In genomic region chr15:40676290-40676689, GRCh38 we compare ENCODE assay signal across 7 cellular contexts. TPM values are rescaled to one million over a fixed set of nuclear protein-coding genes. Genes with fewer than 3 reads are reported as not detected.
A peak's percentile ranks its signal among the peaks of the same experiment; 100 is the strongest.
DNase-seq lines count a peak whose midpoint lies in the region; ATAC-seq, FAIRE-seq and TF ChIP-seq lines count a peak whose summit lies in the region.
"Not testable (repeated sequence)": the region's sequence is repeated elsewhere in the genome, so short reads cannot be mapped to it uniquely, and the experiment has no call there.

No MANE protein-coding gene starts in this region.

- not testable (repeated sequence) for H3K9me3 ChIP-seq in DND-41 (ENCODE audit: insufficient read depth, low read length, severe bottlenecking); K562 (replicated peaks; ENCODE audit: control insufficient read depth, insufficient read depth, low read depth, low read length); HepG2 (ENCODE audit: low read length); neural progenitor cell (ENCODE audit: low read depth); testis

- H3K27me3 Mint-ChIP-seq in WTC11 (ENCODE audit: low read depth); activated CD8-positive, alpha-beta T cell treated with anti-CD3 and anti-CD28 coated beads for 36 hours; neural progenitor cell (ENCODE audit: insufficient read depth, low read depth): not testable (repeated sequence)

- not testable (repeated sequence) for ATAC-seq in DND-41 (ENCODE audit: insufficient read depth, low read depth); WTC11; activated CD8-positive, alpha-beta T cell treated with anti-CD3 and anti-CD28 coated beads for 36 hours; K562; HepG2

- H3K27me3 ChIP-seq in DND-41 (ENCODE audit: insufficient read depth, low read length, poor library complexity); K562 (ENCODE audit: control insufficient read depth in 2 of 2, insufficient read depth in 2 of 2, low read length in 2 of 2); HepG2 (ENCODE audit: control insufficient read depth in 1 of 2, insufficient read depth in 2 of 2, low read length in 2 of 2); neural progenitor cell; testis: not testable (repeated sequence)

- H3K4me1 Mint-ChIP-seq in WTC11; activated CD8-positive, alpha-beta T cell treated with anti-CD3 and anti-CD28 coated beads for 36 hours (ENCODE audit: low read depth); neural progenitor cell: not testable (repeated sequence)

- peaks cover 15% of the 10 kb centered on the region for H3K9me3 Mint-ChIP-seq in WTC11
- H3K9me3 Mint-ChIP-seq in activated CD8-positive, alpha-beta T cell treated with anti-CD3 and anti-CD28 coated beads for 36 hours; neural progenitor cell: not testable (repeated sequence)

- H3F3A ChIP-seq in neural progenitor cell (ENCODE audit: low read depth) = not testable (repeated sequence)

- in situ Hi-C loops in K562 (cut with MboI) = loop anchor here (10.0 kb wide), 1 partner anchor 219 kb away; the partner anchor contains the start of gene VPS18
- in situ Hi-C loops in HepG2 (cut with HindIII; ENCODE audit: extremely low pct_ligation_motif_present, low pct_unique_long_range_greater_than_20kb) = not testable (repeated sequence)

- not testable (repeated sequence) for H3K9ac ChIP-seq in DND-41 (ENCODE audit: low read depth, low read length); K562 (ENCODE audit: insufficient read depth in 1 of 2, low read depth in 2 of 2, low read length in 2 of 2); HepG2 (ENCODE audit: insufficient read depth, low read depth, low read length); neural progenitor cell

- WGBS in K562 (ENCODE audit: insufficient coverage, low coverage, missing lambda C conversion rate) = 60% methylated on average over 4 of the region's 6 CpGs
- WGBS in HepG2 (ENCODE audit: low lambda C conversion rate) = 79% methylated on average over 6 of the region's 6 CpGs
- WGBS in testis, 2 donors = 71 to 79% methylated on average over 6 of the region's 6 CpGs

- CTCF ChIA-PET in WTC11 (lab: Charles Lee) = interaction anchor here (1.2 kb wide), 1 partner anchor 18 kb away, joined by 3 read pairs; no protein-coding TSS in a partner anchor
- CTCF ChIA-PET in activated CD8-positive, alpha-beta T cell treated with anti-CD3 and anti-CD28 coated beads for 36 hours (lab: Charles Lee) = interaction anchor here (1.1 to 1.2 kb wide), 2 partner anchors 24 to 33 kb away, joined by 3 to 4 read pairs; no protein-coding TSS in a partner anchor
- CTCF ChIA-PET in K562 (lab: Yijun Ruan, JAX; ENCODE audit: low intra/inter-chr PET ratio); HepG2 (lab: Yijun Ruan, JAX; ENCODE audit: low intra/inter-chr PET ratio, low total read pairs): not testable (repeated sequence)

- not testable (repeated sequence) for TF ChIP-seq RAD21 in K562 (CRISPR knock-in tag; conservative IDR thresholded peaks at IDR 0.05 in 1 of 2, IDR thresholded peaks at IDR 0.05 in 1 of 2); HepG2 (CRISPR knock-in tag; IDR thresholded peaks at IDR 0.05)

- TF ChIP-seq EP300 in K562 (IDR thresholded peaks at IDR 0.05; ENCODE audit: low read length); HepG2 (IDR thresholded peaks at IDR 0.05; ENCODE audit: low read depth in 2 of 2, low read length in 2 of 2); HepG2 (CRISPR knock-in tag; IDR thresholded peaks at IDR 0.05; ENCODE audit: borderline replicate concordance): not testable (repeated sequence)

- POLR2A ChIA-PET in WTC11 (lab: Charles Lee); activated CD8-positive, alpha-beta T cell treated with anti-CD3 and anti-CD28 coated beads for 36 hours (lab: Charles Lee): not testable (repeated sequence)
- POLR2A ChIA-PET in K562 (lab: Yijun Ruan, JAX) (interaction anchor here (1.0 kb wide), 1 partner anchor 88 kb away, joined by 3 read pairs; the partner anchor contains the start of gene GCHFR), HepG2 (lab: Yijun Ruan, JAX) (interaction anchor here (1.4 kb wide), 1 partner anchor 18 kb away, joined by 4 read pairs; no protein-coding TSS in a partner anchor)

- not testable (repeated sequence) for H4K20me1 ChIP-seq in DND-41 (ENCODE audit: insufficient read depth, low read length); K562 (replicated peaks; ENCODE audit: control insufficient read depth, insufficient read depth, low read length); HepG2 (ENCODE audit: insufficient read depth, low read length); neural progenitor cell (ENCODE audit: low read depth)

- H3K4me2 ChIP-seq in DND-41 (ENCODE audit: insufficient read depth, low read length); K562 (ENCODE audit: insufficient read depth, low read length); HepG2 (ENCODE audit: low read depth, low read length); neural progenitor cell: not testable (repeated sequence)

- H3K27ac ChIP-seq in DND-41 (ENCODE audit: low read length); K562 (ENCODE audit: extremely low read depth, low read depth, low read length); HepG2 (ENCODE audit: extremely low read length, insufficient read depth, low read length); neural progenitor cell; testis: not testable (repeated sequence)

- BruUV-seq in K562 (replicated peaks; lab: Mats Ljungman, UMichigan); HepG2 (replicated peaks; lab: Mats Ljungman, UMichigan): not testable (repeated sequence)

- not testable (repeated sequence) for H3K79me2 ChIP-seq in DND-41 (ENCODE audit: insufficient read depth, low read length); K562 (ENCODE audit: control insufficient read depth, insufficient read depth, low read length); HepG2 (ENCODE audit: insufficient read depth, low read length); neural progenitor cell (ENCODE audit: low read depth)

- not testable (repeated sequence) for H3K9me1 ChIP-seq in K562 (ENCODE audit: control insufficient read depth, insufficient read depth, low read length)

- FAIRE-seq in K562 (lab: Jason Lieb, UNC); HepG2 (lab: Jason Lieb, UNC): not testable (repeated sequence)

- DNase-seq in DND-41 (peak; percentile 18), testis (peak; percentile 26)
- DNase-seq in WTC11 (ENCODE audit: low spot score); K562 (ENCODE audit: extremely low read depth in 1 of 4, low spot score in 3 of 4); HepG2 (ENCODE audit: low spot score); neural progenitor cell (ENCODE audit: low spot score): not testable (repeated sequence)
- DNase-seq in activated CD8-positive, alpha-beta T cell treated with anti-CD3 and anti-CD28 coated beads for 36 hours = peak; percentile 7

- not testable (repeated sequence) for H3K36me3 Mint-ChIP-seq in WTC11; activated CD8-positive, alpha-beta T cell treated with anti-CD3 and anti-CD28 coated beads for 36 hours (ENCODE audit: low read depth); neural progenitor cell

- not testable (repeated sequence) for H2AFZ ChIP-seq in DND-41 (ENCODE audit: low read depth, low read length); K562 (ENCODE audit: low read depth, low read length); HepG2 (ENCODE audit: low read length); neural progenitor cell (replicated peaks)

- not testable (repeated sequence) for H3K4me1 ChIP-seq in DND-41 (ENCODE audit: insufficient read depth, low read length); K562 (replicated peaks in 1 of 2; ENCODE audit: control insufficient read depth in 2 of 2, insufficient read depth in 2 of 2, low read length in 2 of 2); neural progenitor cell; testis
- H3K4me1 ChIP-seq in HepG2 (ENCODE audit: insufficient read depth, low read length) = peaks cover 32% of the 10 kb centered on the region

- H3K4me3 ChIP-seq in DND-41 (ENCODE audit: low read depth in 1 of 2, low read length in 2 of 2); K562; HepG2 (replicated peaks in 1 of 3; ENCODE audit: insufficient read depth in 1 of 3, low read depth in 2 of 3, low read length in 3 of 3); neural progenitor cell: not testable (repeated sequence)
- peak overlapping the region in 1 of 2 donors; percentile 13 for H3K4me3 ChIP-seq in testis

- not testable (repeated sequence) for H3K27ac Mint-ChIP-seq in WTC11; activated CD8-positive, alpha-beta T cell treated with anti-CD3 and anti-CD28 coated beads for 36 hours
- peak overlapping the region; percentile 48 for H3K27ac Mint-ChIP-seq in neural progenitor cell

- H3K36me3 ChIP-seq in DND-41 (ENCODE audit: insufficient read depth, low read length); K562 (ENCODE audit: control insufficient read depth, insufficient read depth, low read length); HepG2 (replicated peaks in 1 of 2; ENCODE audit: control insufficient read depth in 1 of 2, insufficient read depth in 2 of 2, low read length in 2 of 2); neural progenitor cell; testis (ENCODE audit: low read depth, missing control alignments): not testable (repeated sequence)

- peak; percentile 63 for TF ChIP-seq POLR2A in K562 (conservative IDR thresholded peaks at IDR 0.05)
- peak in 1 of 2 experiments; percentile 45; a peak in 1 of 4 replicates for TF ChIP-seq POLR2A in HepG2 (IDR thresholded peaks at IDR 0.05; ENCODE audit: insufficient read depth in 1 of 2, low read depth in 2 of 2, low read length in 2 of 2)
- TF ChIP-seq POLR2A in testis (IDR thresholded peaks at IDR 0.05) = not testable (repeated sequence)

- intact Hi-C loops in activated CD8-positive, alpha-beta T cell treated with anti-CD3 and anti-CD28 coated beads for 36 hours (cut with micrococcal nuclease) = loop anchor here (10.0 kb wide), 1 partner anchor 219 kb away; the partner anchor contains the start of gene VPS18
- intact Hi-C loops in K562 (cut with micrococcal nuclease) (loop anchor here (5.0 to 10.0 kb wide), 3 partner anchors 106 to 216 kb away; partner anchors contain the start of gene VPS18), HepG2 (cut with micrococcal nuclease; ENCODE audit: unreplicated experiment) (loop anchor here (5.0 kb wide), 1 partner anchor 66 kb away; no protein-coding TSS in a partner anchor)
- intact Hi-C loops in testis (cut with DNase I; ENCODE audit: low total_unique reads) = not testable (repeated sequence)

- H3K4me3 Mint-ChIP-seq in WTC11; activated CD8-positive, alpha-beta T cell treated with anti-CD3 and anti-CD28 coated beads for 36 hours; neural progenitor cell: not testable (repeated sequence)

- not testable (repeated sequence) for TF ChIP-seq CTCF in DND-41 (IDR thresholded peaks at IDR 0.05; ENCODE audit: borderline replicate concordance, extremely low read depth, low read length, poor library complexity, severe bottlenecking); WTC11 (IDR thresholded peaks at IDR 0.05); activated CD8-positive, alpha-beta T cell treated with anti-CD3 and anti-CD28 coated beads for 36 hours (IDR thresholded peaks at IDR 0.05); K562 (IDR thresholded peaks at IDR 0.05 in 2 of 3, conservative IDR thresholded peaks at IDR 0.05 in 1 of 3; ENCODE audit: insufficient read depth in 2 of 3, low read depth in 1 of 3, low read length in 3 of 3); HepG2 (CRISPR knock-in tag; IDR thresholded peaks at IDR 0.05); neural progenitor cell (IDR thresholded peaks at IDR 0.05); testis (IDR thresholded peaks at IDR 0.05)

RNA-seq across cellular contexts. Expression of gene RAD51, which starts 18.7 kb away (rescaled TPM):
- total RNA-seq in WTC11 (2021) (29.7 to 36.4 TPM (median 31.0 TPM) in 3 replicates), K562 (2014; rRNA removed) (34.6 and 41.9 TPM in 2 replicates), K562 (2014; rRNA removed; fragmentation: Illumina TruSeq; extraction: Trizol) (29.8 and 35.7 TPM in 2 replicates), K562 (2015; rRNA removed; fragmentation: Illumina TruSeq; extraction: Trizol) (25.4 and 26.8 TPM in 2 replicates), K562 (2021) (55.3 and 63.8 TPM in 2 replicates), HepG2 (2016; rRNA removed; fragmentation: Illumina TruSeq; extraction: Trizol) (12.8 and 20.6 TPM in 2 replicates), neural progenitor cell (ENCODE audit: low replicate concordance) (27.2 and 48.1 TPM in 2 replicates), testis (10 to 100 TPM; 13.8 to 16.9 TPM)
- 10 to 100 TPM; 66.5 to 77.0 TPM for total RNA-seq in activated CD8-positive, alpha-beta T cell treated with anti-CD3 and anti-CD28 coated beads for 36 hours
- 42.1 and 48.9 TPM in 2 replicates for total RNA-seq in K562 (2011; cell fraction: chromatin; rRNA removed; ENCODE audit: low replicate concordance)
- total RNA-seq in K562 (2011; cell fraction: nucleolus; rRNA removed) = 41.2 and 42.0 TPM in 2 replicates
- 38.6 and 43.4 TPM in 2 replicates for total RNA-seq in K562 (2011; cell fraction: nucleoplasm; rRNA removed)
- polyA plus RNA-seq in K562 (2011; rRNA removed) (40.7 and 49.7 TPM in 2 replicates), K562 (2014; fragmentation: Illumina TruSeq; extraction: Trizol) (48.5 and 52.3 TPM in 2 replicates), K562 (2014; fragmentation: Nextera tagmentation; extraction: Ambion mirVana) (10 to 100 TPM; 16.0 to 16.6 TPM), K562 (2014; rRNA removed) (44.8 and 46.7 TPM in 2 replicates), HepG2 (2011; rRNA removed) (6.2 and 8.5 TPM in 2 replicates), testis (ENCODE audit: insufficient read depth, low read depth, low replicate concordance) (76.1 TPM)
- 42.9 and 45.9 TPM in 2 replicates for polyA plus RNA-seq in K562 (2011; cell fraction: cytosol; rRNA removed)
- 33.2 and 40.6 TPM in 2 replicates for polyA plus RNA-seq in K562 (2011; cell fraction: nucleus; rRNA removed)
- polyA plus RNA-seq in K562 (2012) = 48.5 and 49.7 TPM in 2 replicates
- 42.0 and 48.3 TPM in 2 replicates for polyA minus RNA-seq in K562 (2011; rRNA and poly(A)+ RNA removed)
- polyA minus RNA-seq in K562 (2011; cell fraction: cytosol; rRNA and poly(A)+ RNA removed) = 25.9 and 29.5 TPM in 2 replicates
- polyA minus RNA-seq in K562 (2011; cell fraction: nucleus; rRNA and poly(A)+ RNA removed) = 14.4 and 23.3 TPM in 2 replicates
- total RNA-seq in HepG2 (2016; cell fraction: cytosol; rRNA removed; fragmentation: Illumina TruSeq; extraction: Trizol; ENCODE audit: low read depth) = 3.3 and 4.3 TPM in 2 replicates
- total RNA-seq in HepG2 (2016; cell fraction: insoluble cytoplasmic fraction; rRNA removed; fragmentation: Illumina TruSeq; extraction: Trizol) = 15.4 and 17.8 TPM in 2 replicates
- total RNA-seq in HepG2 (2016; cell fraction: membrane; rRNA removed; fragmentation: Illumina TruSeq; extraction: Trizol) = 6.5 and 7.3 TPM in 2 replicates
- total RNA-seq in HepG2 (2016; cell fraction: nucleus; rRNA removed; fragmentation: Illumina TruSeq; extraction: Trizol) = 10.1 and 12.1 TPM in 2 replicates
- 6.3 and 7.9 TPM in 2 replicates for polyA plus RNA-seq in HepG2 (2011; cell fraction: cytosol; rRNA removed)
- 4.9 and 5.2 TPM in 2 replicates for polyA plus RNA-seq in HepG2 (2011; cell fraction: nucleus; rRNA removed)
- 3.7 and 8.8 TPM in 2 replicates for polyA plus RNA-seq in HepG2 (2012)
- polyA plus RNA-seq in HepG2 (2016; cell fraction: cytosol; fragmentation: Illumina TruSeq; extraction: Trizol; ENCODE audit: low read depth) = 2.7 and 3.1 TPM in 2 replicates
- polyA plus RNA-seq in HepG2 (2016; cell fraction: insoluble cytoplasmic fraction; fragmentation: Illumina TruSeq; extraction: Trizol; ENCODE audit: low read depth) = 42.2 and 42.8 TPM in 2 replicates
- polyA plus RNA-seq in HepG2 (2016; cell fraction: membrane; fragmentation: Illumina TruSeq; extraction: Trizol; ENCODE audit: low read depth) = 6.1 and 7.0 TPM in 2 replicates
- 18.7 and 21.0 TPM in 2 replicates for polyA plus RNA-seq in HepG2 (2016; cell fraction: nucleus; fragmentation: Illumina TruSeq; extraction: Trizol; ENCODE audit: insufficient read depth, low read depth)
- 23.6 and 59.0 TPM in 2 replicates for polyA minus RNA-seq in HepG2 (2011; rRNA and poly(A)+ RNA removed; ENCODE audit: low replicate concordance)
- polyA minus RNA-seq in HepG2 (2011; cell fraction: cytosol; rRNA and poly(A)+ RNA removed) = 2.3 and 6.5 TPM in 2 replicates
- polyA minus RNA-seq in HepG2 (2011; cell fraction: nucleus; rRNA and poly(A)+ RNA removed) = 4.8 and 7.3 TPM in 2 replicates
